ENCODE assay signal across 8 cellular contexts in the genomic region with DNA sequence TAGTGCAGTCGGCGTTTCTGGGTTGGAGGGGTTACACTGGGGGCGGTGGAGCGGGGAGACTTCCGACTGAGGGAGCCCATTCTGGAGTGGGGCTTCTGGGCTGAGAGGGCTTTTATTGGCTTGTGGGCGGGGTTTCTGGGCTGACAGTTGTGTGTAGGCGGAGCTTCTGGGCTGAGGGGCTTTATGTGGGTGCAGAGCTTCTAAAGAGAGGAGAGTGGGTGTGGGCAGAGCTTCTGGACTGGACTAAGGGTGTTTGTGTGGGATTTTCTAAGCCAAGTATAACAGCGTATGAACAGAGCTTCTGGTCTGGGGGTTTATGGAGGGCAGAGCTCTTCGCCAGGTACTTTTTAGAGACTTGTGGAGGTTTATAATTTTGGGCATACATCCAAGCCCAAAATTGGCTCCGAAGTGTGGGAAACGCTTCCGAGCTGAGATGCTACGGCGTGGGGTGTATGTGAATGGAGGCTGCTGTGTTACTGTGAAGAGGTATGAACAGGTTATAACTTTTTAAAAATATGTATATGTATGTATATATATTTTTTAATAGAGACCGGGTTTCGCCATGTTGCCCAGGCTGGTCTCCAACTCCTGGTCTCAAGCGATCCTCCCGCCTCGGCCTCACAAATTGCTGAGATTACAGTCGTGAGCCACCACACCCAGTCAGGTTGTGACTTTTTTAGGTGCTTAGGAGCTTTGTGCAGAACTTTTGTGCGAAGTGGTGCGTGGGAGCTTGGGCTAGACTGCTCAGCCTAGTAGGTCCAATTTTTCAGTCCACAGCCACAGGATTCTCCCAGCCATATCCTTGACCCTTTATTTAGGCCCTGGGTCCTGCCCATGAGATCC. TPM values are rescaled to one million over a fixed set of nuclear protein-coding genes. Genes with fewer than 3 reads are reported as not detected.
DNase-seq lines count a peak whose midpoint lies in the region; ATAC-seq and TF ChIP-seq lines count a peak whose summit lies in the region.

No MANE protein-coding gene starts in this region.

- peak overlapping the region; percentile 87 to 89 for H3K27ac Mint-ChIP-seq in natural killer cell

- no peaks in the 10 kb centered on the region for H3K27me3 ChIP-seq in effector memory CD4-positive, alpha-beta T cell (replicated peaks; ENCODE audit: control insufficient read depth, insufficient read depth, low read length, poor library complexity, severe bottlenecking)

- ATAC-seq in GM18858 (IDR thresholded peaks at IDR 0.05; ENCODE audit: unreplicated experiment) (peak; percentile 16), natural killer cell (peak in 2 of 3 donors; percentile 34 to 43), GM18870 (IDR thresholded peaks at IDR 0.05; ENCODE audit: unreplicated experiment) (no peak)

- peak overlapping the region; percentile 97 for H3K4me3 Mint-ChIP-seq in natural killer cell

- no peaks in the 10 kb centered on the region for H3K9me3 Mint-ChIP-seq in natural killer cell

- no peak for DNase-seq in LNCaP clone FGC (ENCODE audit: low read depth)
- no peak for DNase-seq in effector memory CD4-positive, alpha-beta T cell
- DNase-seq in natural killer cell = no peak
- DNase-seq in UCSD-AML1 (lab: John Stamatoyannopoulos, UW; ENCODE audit: unreplicated experiment) = no peak
- DNase-seq in NCI-H69 (lab: John Stamatoyannopoulos, UW) = no peak
- DNase-seq in GM19238 (ENCODE audit: insufficient read length, low spot score) = no peak

- H3K4me1 ChIP-seq in effector memory CD4-positive, alpha-beta T cell (ENCODE audit: control insufficient read depth, insufficient read depth, low read length, poor library complexity, severe bottlenecking) = peaks cover 19% of the 10 kb centered on the region

- H3K4me1 Mint-ChIP-seq in natural killer cell = peaks cover 25 to 29% of the 10 kb centered on the region in 2 donors

- H3K4me3 ChIP-seq in LNCaP clone FGC (ENCODE audit: low read depth, low read length) = peak overlapping the region; percentile 73
- H3K4me3 ChIP-seq in effector memory CD4-positive, alpha-beta T cell (ENCODE audit: insufficient read depth, low read depth, low read length, poor library complexity, severe bottlenecking) = peak overlapping the region; percentile 78

- intact Hi-C loops in natural killer cell (cut with micrococcal nuclease) = loop anchor here (2.0 kb wide), 2 partner anchors 61 to 127 kb away; partner anchors contain the start of genes CCDC28B and KHDRBS1

- peak overlapping the region; percentile 78 for H3K27ac ChIP-seq in effector memory CD4-positive, alpha-beta T cell (ENCODE audit: insufficient read depth, low read length, poor library complexity, severe bottlenecking)

- H3K36me3 ChIP-seq in effector memory CD4-positive, alpha-beta T cell (ENCODE audit: control insufficient read depth, insufficient read depth, low read length) = peaks cover 29% of the 10 kb centered on the region

- no peaks in the 10 kb centered on the region for H3K27me3 Mint-ChIP-seq in natural killer cell (ENCODE audit: low read depth in 2 of 2)

- no peaks in the 10 kb centered on the region for H3K9me3 ChIP-seq in effector memory CD4-positive, alpha-beta T cell (ENCODE audit: control insufficient read depth, low read length)

- no peaks in the 10 kb centered on the region for H3K36me3 Mint-ChIP-seq in natural killer cell

- TF ChIP-seq CTCF in LNCaP clone FGC (IDR thresholded peaks at IDR 0.05; ENCODE audit: control insufficient read depth, extremely low read depth, insufficient read depth) (no peak), natural killer cell (IDR thresholded peaks at IDR 0.05) (no peak)

RNA-seq across cellular contexts. Expression of gene TMEM39B, which starts 0.9 kb away (rescaled TPM):
- 10 to 100 TPM; 13.3 to 17.1 (median 15.8) TPM for total RNA-seq in natural killer cell

RNA-seq across cellular contexts. Expression of gene KPNA6, which starts 34.2 kb away (rescaled TPM):
- total RNA-seq in natural killer cell = 10 to 100 TPM; 48.6 to 59.0 (median 52.8) TPM

RNA-seq across cellular contexts. Expression of gene KHDRBS1, which starts 59.9 kb away (rescaled TPM):
- total RNA-seq in natural killer cell = 100 to 1,000 TPM; 107 to 112 (median 109) TPM
